In the genomic region with DNA sequence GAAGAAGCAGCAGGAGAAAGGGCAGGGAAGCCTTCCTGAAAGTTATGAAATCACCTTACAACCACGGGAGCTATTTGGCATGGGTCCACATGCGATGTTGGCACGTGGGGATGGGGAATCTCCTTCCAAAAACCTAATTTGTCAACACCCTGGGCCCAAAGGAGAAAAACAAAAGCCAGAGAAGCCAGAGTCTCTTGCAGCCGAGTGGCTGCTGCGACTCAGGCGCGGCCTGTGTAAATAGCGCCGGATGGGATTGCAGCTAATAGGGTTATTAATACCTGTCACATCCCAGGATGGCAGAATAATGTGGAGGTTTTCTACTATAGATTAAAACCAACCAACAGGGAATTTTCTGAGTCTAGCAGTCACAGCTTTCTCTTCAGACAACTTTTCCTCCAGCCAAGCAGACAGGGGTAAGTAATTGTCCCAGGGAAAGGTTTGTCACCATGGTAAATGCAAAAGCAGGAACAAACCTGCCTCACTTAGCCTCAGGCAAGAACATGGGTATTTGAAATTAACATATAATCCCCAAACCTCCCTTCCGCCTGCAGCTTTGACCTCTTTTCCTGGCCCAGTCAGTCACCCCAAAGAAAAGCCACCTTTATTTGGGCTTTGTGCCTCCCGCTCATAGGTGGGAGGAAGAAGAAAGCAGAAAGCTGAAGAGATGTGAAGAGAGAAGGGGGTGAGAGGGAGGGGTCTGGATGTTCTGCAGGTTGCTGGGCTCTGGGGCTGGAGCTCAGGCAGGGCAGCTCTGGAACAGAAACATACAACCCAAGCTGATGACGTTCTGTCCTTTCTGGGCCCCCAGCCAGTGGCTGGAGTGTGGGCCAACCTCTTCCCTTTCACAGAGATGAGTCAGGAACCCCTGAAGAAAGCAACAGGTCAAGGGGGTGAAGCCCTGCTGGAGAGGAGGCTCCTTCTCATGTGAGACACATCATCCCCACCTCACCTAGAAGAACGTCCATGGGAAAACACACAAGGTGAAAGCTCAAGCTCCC, we compare ENCODE assay signal across 16 cellular contexts.
DNase-seq lines count a peak whose midpoint lies in the region; ATAC-seq lines count a peak whose summit lies in the region.
"Had no signal": no experiment of that assay in that cellular context is flagged by ENCODE, and none has a peak within 500 bp of the region (broad histone marks: within the 10 kb centered on the region; RNA-seq: fewer than 3 reads in every experiment).

No MANE protein-coding gene starts in this region.

- ATAC-seq in left ventricle myocardium superior (peak; percentile 92), GM19328 (IDR thresholded peaks at IDR 0.05; ENCODE audit: unreplicated experiment) (no peak), HG03175 (IDR thresholded peaks at IDR 0.05; ENCODE audit: unreplicated experiment) (no peak), GM21723 (IDR thresholded peaks at IDR 0.05; ENCODE audit: unreplicated experiment) (no peak)
- ATAC-seq in activated T-cell treated with anti-CD3 and anti-CD28 coated beads, Interleukin-2, amount 50 U/mL, for 4 hours = no peak
- ATAC-seq: activated naive CD4-positive, alpha-beta T cell treated with anti-CD3 and anti-CD28 coated beads, Interleukin-2, amount 50 U/mL, for 72 hours; GM23338; naive thymus-derived CD8-positive, alpha-beta T cell had no signal

- no peak overlapping the region for H3K4me3 Mint-ChIP-seq in activated T-cell treated with anti-CD3 and anti-CD28 coated beads, Interleukin-2, amount 50 U/mL, for 4 hours
- H3K4me3 Mint-ChIP-seq: GM23338; IgD-negative memory B cell; naive thymus-derived CD8-positive, alpha-beta T cell had no signal

- H3K27me3 Mint-ChIP-seq in activated T-cell treated with anti-CD3 and anti-CD28 coated beads, Interleukin-2, amount 50 U/mL, for 4 hours (ENCODE audit: low read depth) = no peaks in the 10 kb centered on the region

- no peaks in the 10 kb centered on the region for H3K36me3 Mint-ChIP-seq in activated T-cell treated with anti-CD3 and anti-CD28 coated beads, Interleukin-2, amount 50 U/mL, for 4 hours (ENCODE audit: insufficient read depth)
- H3K36me3 Mint-ChIP-seq: activated naive CD4-positive, alpha-beta T cell treated with anti-CD3 and anti-CD28 coated beads, Interleukin-2, amount 50 U/mL, for 72 hours; IgD-negative memory B cell had no signal

- peaks cover 15% of the 10 kb centered on the region for H3K9me3 Mint-ChIP-seq in activated T-cell treated with anti-CD3 and anti-CD28 coated beads, Interleukin-2, amount 50 U/mL, for 4 hours

- peak; percentile 21 for DNase-seq in COLO668 (lab: John Stamatoyannopoulos, UW; ENCODE audit: unreplicated experiment)
- DNase-seq in NCI-H1092 (lab: John Stamatoyannopoulos, UW) = peak; percentile 41
- DNase-seq in NCI-H82 treated with DMSO at 0.1 percent for 48 hours (lab: John Stamatoyannopoulos, UW; ENCODE audit: unreplicated experiment) = peak; percentile 10
- DNase-seq in left ventricle myocardium superior = peak; percentile 69
- DNase-seq in activated T-cell treated with anti-CD3 and anti-CD28 coated beads, Interleukin-2, amount 50 U/mL, for 4 hours = no peak
- DNase-seq: activated CD4-positive, alpha-beta T cell treated with anti-CD3 and anti-CD28 coated beads, Interleukin-2, amount 50 U/mL, for 1 hour; activated T-cell treated with anti-CD3 and anti-CD28 coated beads, Interleukin-2, amount 50 U/mL, for 1 hour; MV-4-11; naive thymus-derived CD8-positive, alpha-beta T cell; stimulated activated CD4-positive, alpha-beta T cell treated with anti-CD3 and anti-CD28 coated beads, Interleukin-12 subunit alpha, Interleukin-12 subunit beta, amount 100 ng/mL, for 4 hours had no signal

- intact Hi-C loops in left ventricle myocardium superior (cut with micrococcal nuclease) = no loop called here

- no peaks in the 10 kb centered on the region for H3K4me1 Mint-ChIP-seq in activated T-cell treated with anti-CD3 and anti-CD28 coated beads, Interleukin-2, amount 50 U/mL, for 4 hours (ENCODE audit: low read depth)
- H3K4me1 Mint-ChIP-seq: IgD-negative memory B cell; naive thymus-derived CD8-positive, alpha-beta T cell had no signal
